26 cellular contexts compared by ENCODE assay signal in the genomic region with DNA sequence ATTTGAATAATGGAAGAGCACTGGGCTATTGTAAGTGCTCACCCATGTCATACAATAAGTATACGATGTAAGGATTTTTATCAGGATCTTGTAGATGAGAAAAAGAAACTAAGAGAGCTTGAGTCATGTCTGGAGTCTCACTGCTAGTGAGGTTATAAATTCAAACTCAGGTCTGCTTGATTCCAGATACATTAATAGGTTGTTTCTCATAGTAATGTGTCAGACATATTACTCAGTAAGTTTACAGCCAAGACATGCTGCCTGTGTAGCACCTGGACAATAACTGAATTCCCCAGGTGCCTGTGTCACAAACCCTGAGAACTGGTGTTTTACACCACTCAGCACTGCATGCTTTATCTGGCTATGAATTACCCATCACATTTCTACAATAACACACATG.
DNase-seq lines count a peak whose midpoint lies in the region; ATAC-seq and TF ChIP-seq lines count a peak whose summit lies in the region.
"Had no signal": no experiment of that assay in that cellular context is flagged by ENCODE, and none has a peak within 500 bp of the region (broad histone marks: within the 10 kb centered on the region; RNA-seq: fewer than 3 reads in every experiment).

No MANE protein-coding gene starts in this region.

- H3K4me1 Mint-ChIP-seq in Calu3 (ENCODE audit: low read depth, unreplicated experiment) = no peaks in the 10 kb centered on the region
- H3K4me1 Mint-ChIP-seq: B cell had no signal

- H3K27me3 ChIP-seq in RWPE2 (ENCODE audit: insufficient read depth, poor library complexity, severe bottlenecking) = no peaks in the 10 kb centered on the region
- H3K27me3 ChIP-seq: Peyer's patch had no signal

- no peaks in the 10 kb centered on the region for H3K36me3 ChIP-seq in RWPE2 (ENCODE audit: low read depth)
- H3K36me3 ChIP-seq: Peyer's patch had no signal

- CTCF ChIA-PET in Calu3 (lab: Charles Lee) = no interaction called here

- peak; percentile 51; the same call in 2 of the 3 replicates for ATAC-seq in RWPE2 (ENCODE audit: low read depth)
- ATAC-seq: CD8-positive, alpha-beta T cell had no signal

- H3K4me3 Mint-ChIP-seq in Calu3 (ENCODE audit: low read depth, unreplicated experiment) = no peak overlapping the region
- H3K4me3 Mint-ChIP-seq: B cell; CD8-positive, alpha-beta T cell had no signal

- H3K27me3 Mint-ChIP-seq in Calu3 (ENCODE audit: unreplicated experiment) = no peaks in the 10 kb centered on the region
- H3K27me3 Mint-ChIP-seq: B cell had no signal

- no TSS peak for BruUV-seq in Calu3 (replicated peaks; lab: Mats Ljungman, UMichigan)

- no peak for TF ChIP-seq CTCF in RWPE2 (IDR thresholded peaks at IDR 0.05; ENCODE audit: poor library complexity, severe bottlenecking)
- TF ChIP-seq CTCF in Calu3 (IDR thresholded peaks at IDR 0.05; ENCODE audit: unreplicated experiment) = no peak

- H3K9me3 ChIP-seq in RWPE2 (ENCODE audit: severe bottlenecking) = no peaks in the 10 kb centered on the region
- H3K9me3 ChIP-seq: Caco-2, Peyer's patch had no signal

- no peaks in the 10 kb centered on the region for H3K4me1 ChIP-seq in RWPE2 (ENCODE audit: insufficient read depth, poor library complexity, severe bottlenecking)
- H3K4me1 ChIP-seq: Caco-2, Peyer's patch had no signal

- no peak overlapping the region for H3K4me3 ChIP-seq in RWPE2 (ENCODE audit: severe bottlenecking)
- H3K4me3 ChIP-seq: Peyer's patch, SK-N-MC had no signal

- peak; percentile 4 for DNase-seq in NCI-H345 (lab: John Stamatoyannopoulos, UW)
- no peak for DNase-seq in NCI-H345 treated with DMSO at 0.1 percent for 48 hours (lab: John Stamatoyannopoulos, UW; ENCODE audit: unreplicated experiment)
- peak; percentile 21 for DNase-seq in NCI-H128 (lab: John Stamatoyannopoulos, UW; ENCODE audit: unreplicated experiment)
- DNase-seq in RWPE2 (ENCODE audit: low spot score) = no peak
- peak; percentile 64 for DNase-seq in kidney tubule cell (ENCODE audit: low spot score)
- no peak for DNase-seq in head of caudate nucleus
- DNase-seq in NCI-H526 (lab: John Stamatoyannopoulos, UW) = no peak
- no peak for DNase-seq in Calu3
- DNase-seq: Caco-2; CD8-positive, alpha-beta T cell; DMS79 treated with DMSO at 0.1 percent for 48 hours; H7; KBM-7; MM.1S; NCI-H1694; NCI-H2029 treated with DMSO at 0.1 percent for 48 hours; NCI-H2171; NCI-H226; NCI-H524; NCI-H82; Peyer's patch; SIG-M5 had no signal

- intact Hi-C loops in head of caudate nucleus (cut with DNase I) (no loop called here), Calu3 (cut with micrococcal nuclease; ENCODE audit: unreplicated experiment) (no loop called here)

- no peaks in the 10 kb centered on the region for H3K9me3 Mint-ChIP-seq in Calu3 (ENCODE audit: low read depth, unreplicated experiment)

- H3K27ac Mint-ChIP-seq in Calu3 (ENCODE audit: unreplicated experiment) = no peak overlapping the region
- H3K27ac Mint-ChIP-seq: B cell; CD8-positive, alpha-beta T cell had no signal

- no peaks in the 10 kb centered on the region for H3K36me3 Mint-ChIP-seq in Calu3 (ENCODE audit: insufficient read depth, unreplicated experiment)
- H3K36me3 Mint-ChIP-seq: CD8-positive, alpha-beta T cell had no signal

- no peak overlapping the region for H3K27ac ChIP-seq in RWPE2 (ENCODE audit: poor library complexity, severe bottlenecking)
- H3K27ac ChIP-seq: 22Rv1, C4-2B, Peyer's patch, SK-N-MC had no signal

Comparison
In these comparisons a context has a peak if more than half of its experiments do, and no peak if none do; other contexts are left out.
1. DNase-seq: peak in NCI-H345 (single experiment), NCI-H128 (single experiment) and kidney tubule cell (single experiment); none in NCI-H345 treated with DMSO at 0.1 percent for 48 hours (single experiment), RWPE2 (single experiment), head of caudate nucleus (0 of 42), NCI-H526 (0 of 2) and Calu3 (single experiment).